ENCODE assay signal across 17 cellular contexts in the genomic region with DNA sequence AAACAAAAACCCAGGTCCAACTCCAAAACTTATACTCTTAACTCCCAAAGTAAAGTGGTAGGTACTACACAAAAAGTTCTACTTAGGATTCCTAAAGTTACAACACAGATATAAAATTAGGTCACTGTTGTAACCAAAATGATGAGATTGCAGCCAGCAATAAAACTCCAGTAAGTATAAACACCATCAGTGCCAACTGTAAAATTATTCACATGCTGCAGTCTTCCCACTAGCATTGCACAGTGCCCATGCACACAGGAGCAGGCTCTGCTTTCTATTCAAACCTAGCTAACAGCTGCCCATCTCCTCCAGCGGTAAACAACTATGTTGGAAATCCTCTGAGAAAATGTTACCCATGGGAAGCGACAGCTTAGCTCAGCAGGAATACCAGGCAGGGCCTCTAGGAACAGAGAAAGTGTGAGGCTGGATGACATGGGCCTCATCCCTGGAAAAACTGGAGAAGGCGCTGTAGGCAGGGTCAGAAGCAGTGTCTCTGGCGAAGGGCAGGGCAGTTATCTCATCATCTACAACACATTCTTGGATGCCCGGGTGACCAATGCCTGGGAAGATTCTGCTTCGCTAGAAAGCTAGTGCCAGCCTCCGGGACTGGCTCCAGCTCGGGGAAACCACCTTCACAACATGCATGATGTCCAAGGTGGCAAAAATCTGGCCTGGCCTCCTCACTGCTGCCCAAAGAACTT. TPM values are rescaled to one million over a fixed set of nuclear protein-coding genes. Genes with fewer than 3 reads are reported as not detected.
A peak's percentile ranks its signal among the peaks of the same experiment; 100 is the strongest.
DNase-seq lines count a peak whose midpoint lies in the region; ATAC-seq and TF ChIP-seq lines count a peak whose summit lies in the region.
"Had no signal": no experiment of that assay in that cellular context is flagged by ENCODE, and none has a peak within 500 bp of the region (broad histone marks: within the 10 kb centered on the region; RNA-seq: fewer than 3 reads in every experiment).

No MANE protein-coding gene starts in this region.

- H3K27ac ChIP-seq in caudate nucleus (ENCODE audit: low read depth, low read length) (peak overlapping the region; percentile 1), thyroid gland (no peak overlapping the region)

- peaks cover 26% of the 10 kb centered on the region for H3K4me1 Mint-ChIP-seq in nephron
- H3K4me1 Mint-ChIP-seq in natural killer cell treated with Interleukin-12 subunit alpha and Interleukin-12 subunit beta and Interleukin-15 and Interleukin-18, amount 100 ng/mL, for 72 hours (ENCODE audit: low read depth in 2 of 2): peaks cover 50 to 52% of the 10 kb centered on the region in 2 donors

- H3K27me3 ChIP-seq in thyroid gland: no peaks in the 10 kb centered on the region

- H3K27me3 Mint-ChIP-seq in nephron (ENCODE audit: low read depth): no peaks in the 10 kb centered on the region
- H3K27me3 Mint-ChIP-seq in natural killer cell treated with Interleukin-12 subunit alpha and Interleukin-12 subunit beta and Interleukin-15 and Interleukin-18, amount 100 ng/mL, for 72 hours: no peaks in the 10 kb centered on the region
- H3K27me3 Mint-ChIP-seq: B cell; central memory CD8-positive, alpha-beta T cell; memory B cell had no signal

- peaks cover 4% of the 10 kb centered on the region for H3K36me3 Mint-ChIP-seq in nephron (ENCODE audit: low read depth)
- H3K36me3 Mint-ChIP-seq in natural killer cell treated with Interleukin-12 subunit alpha and Interleukin-12 subunit beta and Interleukin-15 and Interleukin-18, amount 100 ng/mL, for 72 hours: peaks cover 5% of the 10 kb centered on the region

- 82 to 89% methylated on average over 4 to 8 of the region's 8 CpGs for WGBS in thyroid gland, 2 donors

- H3K9me3 ChIP-seq in thyroid gland: no peaks in the 10 kb centered on the region

- H3K36me3 ChIP-seq in thyroid gland: no peaks in the 10 kb centered on the region

- no peak overlapping the region for H3K4me3 Mint-ChIP-seq in nephron
- H3K4me3 Mint-ChIP-seq in natural killer cell treated with Interleukin-12 subunit alpha and Interleukin-12 subunit beta and Interleukin-15 and Interleukin-18, amount 100 ng/mL, for 72 hours: no peak overlapping the region
- H3K4me3 Mint-ChIP-seq: activated naive CD4-positive, alpha-beta T cell treated with anti-CD3 and anti-CD28 coated beads for 36 hours; B cell; central memory CD8-positive, alpha-beta T cell; memory B cell had no signal

- no peaks in the 10 kb centered on the region for H3K9me3 Mint-ChIP-seq in nephron
- no peaks in the 10 kb centered on the region for H3K9me3 Mint-ChIP-seq in natural killer cell treated with Interleukin-12 subunit alpha and Interleukin-12 subunit beta and Interleukin-15 and Interleukin-18, amount 100 ng/mL, for 72 hours
- H3K9me3 Mint-ChIP-seq: activated naive CD4-positive, alpha-beta T cell treated with anti-CD3 and anti-CD28 coated beads for 36 hours; central memory CD8-positive, alpha-beta T cell; memory B cell had no signal

- TF ChIP-seq CTCF in nephron (IDR thresholded peaks at IDR 0.05; ENCODE audit: unreplicated experiment in 3 of 3): no peak
- no peak for TF ChIP-seq CTCF in thyroid gland (IDR thresholded peaks at IDR 0.05)

- TF ChIP-seq POLR2A in thyroid gland (IDR thresholded peaks at IDR 0.05): no peak

- ATAC-seq in GM18520 (IDR thresholded peaks at IDR 0.05; ENCODE audit: unreplicated experiment): no peak
- ATAC-seq in natural killer cell treated with Interleukin-12 subunit alpha and Interleukin-12 subunit beta and Interleukin-15 and Interleukin-18, amount 100 ng/mL, for 72 hours: no peak
- ATAC-seq: K562 had no signal

- H3K4me3 ChIP-seq in thyroid gland (replicated peaks in 1 of 3): no peak overlapping the region
- H3K4me3 ChIP-seq: K562 had no signal

- intact Hi-C loops in thyroid gland (cut with DNase I): no loop called here

- H3K4me1 ChIP-seq in thyroid gland: peaks cover 15 to 58% of the 10 kb centered on the region in 2 donors

- DNase-seq in AG08395 (ENCODE audit: low spot score) (peak; percentile 53), HT-29 (ENCODE audit: low spot score) (peak; percentile 68), caudate nucleus (lab: John Stamatoyannopoulos, UW) (no peak), midbrain (lab: John Stamatoyannopoulos, UW) (no peak), thyroid gland (no peak)
- DNase-seq in natural killer cell treated with Interleukin-12 subunit alpha and Interleukin-12 subunit beta and Interleukin-15 and Interleukin-18, amount 100 ng/mL, for 72 hours (ENCODE audit: low spot score): no peak
- DNase-seq: activated CD8-positive, alpha-beta memory T cell treated with anti-CD3 and anti-CD28 coated beads for 24 hours; activated naive CD4-positive, alpha-beta T cell treated with anti-CD3 and anti-CD28 coated beads for 36 hours; erythroblast; GOT3; NCI-H187 treated with DMSO at 0.1 percent for 48 hours had no signal

- peak overlapping the region in 2 of 3 experiments; percentile 38 to 68 for H3K27ac Mint-ChIP-seq in nephron
- peak overlapping the region in 1 of 2 donors; percentile 54 for H3K27ac Mint-ChIP-seq in natural killer cell treated with Interleukin-12 subunit alpha and Interleukin-12 subunit beta and Interleukin-15 and Interleukin-18, amount 100 ng/mL, for 72 hours
- H3K27ac Mint-ChIP-seq: activated naive CD4-positive, alpha-beta T cell treated with anti-CD3 and anti-CD28 coated beads for 36 hours; B cell; memory B cell had no signal

RNA-seq across cellular contexts. Expression of a gene that starts 9.1 kb away (rescaled TPM):
- total RNA-seq in HT-29 (2014; rRNA removed; shearing (Covaris generic)): 25.3 and 25.4 TPM in 2 replicates
- 10 to 100 TPM; 29.9 to 58.0 (median 43.8) TPM for total RNA-seq in thyroid gland
- 10 to 100 TPM; 26.7 to 32.3 TPM for total RNA-seq in natural killer cell treated with Interleukin-12 subunit alpha and Interleukin-12 subunit beta and Interleukin-15 and Interleukin-18, amount 100 ng/mL, for 72 hours

Comparison
In these comparisons a context has a peak if more than half of its experiments do, and no peak if none do; other contexts are left out.
1. DNase-seq: peak in AG08395 (single experiment) and HT-29 (single experiment); none in caudate nucleus (0 of 61), midbrain (single experiment), thyroid gland (0 of 2) and natural killer cell treated with Interleukin-12 subunit alpha and Interleukin-12 subunit beta and Interleukin-15 and Interleukin-18, amount 100 ng/mL, for 72 hours (single experiment).